Comparison of ENCODE assay signal across 1 cellular context in the genomic region with DNA sequence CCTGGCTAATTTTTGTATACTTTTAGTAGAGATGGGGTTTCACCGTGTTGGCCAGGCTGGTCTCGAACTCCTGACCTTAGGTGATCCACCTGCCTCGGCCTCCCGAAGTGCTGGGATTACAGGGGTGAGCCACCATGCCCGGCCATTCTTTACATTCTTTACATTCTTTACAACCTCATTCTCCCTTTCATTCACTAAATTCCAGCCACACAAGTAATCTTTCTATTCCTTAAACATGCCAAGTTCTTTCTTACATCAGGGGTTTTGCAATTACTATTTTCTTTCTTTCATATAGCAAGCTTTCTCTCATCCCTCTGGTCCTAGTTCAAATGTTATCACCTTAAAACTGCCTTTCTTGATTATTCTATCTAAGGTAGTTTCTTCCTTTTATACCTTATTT.
TF ChIP-seq lines count a peak whose summit lies in the region.

No MANE protein-coding gene starts in this region.

TF ChIP-seq in H1, 55 proteins besides CTCF, POLR2A, EP300 and RAD21:
- TF ChIP-seq, protein P1, sequence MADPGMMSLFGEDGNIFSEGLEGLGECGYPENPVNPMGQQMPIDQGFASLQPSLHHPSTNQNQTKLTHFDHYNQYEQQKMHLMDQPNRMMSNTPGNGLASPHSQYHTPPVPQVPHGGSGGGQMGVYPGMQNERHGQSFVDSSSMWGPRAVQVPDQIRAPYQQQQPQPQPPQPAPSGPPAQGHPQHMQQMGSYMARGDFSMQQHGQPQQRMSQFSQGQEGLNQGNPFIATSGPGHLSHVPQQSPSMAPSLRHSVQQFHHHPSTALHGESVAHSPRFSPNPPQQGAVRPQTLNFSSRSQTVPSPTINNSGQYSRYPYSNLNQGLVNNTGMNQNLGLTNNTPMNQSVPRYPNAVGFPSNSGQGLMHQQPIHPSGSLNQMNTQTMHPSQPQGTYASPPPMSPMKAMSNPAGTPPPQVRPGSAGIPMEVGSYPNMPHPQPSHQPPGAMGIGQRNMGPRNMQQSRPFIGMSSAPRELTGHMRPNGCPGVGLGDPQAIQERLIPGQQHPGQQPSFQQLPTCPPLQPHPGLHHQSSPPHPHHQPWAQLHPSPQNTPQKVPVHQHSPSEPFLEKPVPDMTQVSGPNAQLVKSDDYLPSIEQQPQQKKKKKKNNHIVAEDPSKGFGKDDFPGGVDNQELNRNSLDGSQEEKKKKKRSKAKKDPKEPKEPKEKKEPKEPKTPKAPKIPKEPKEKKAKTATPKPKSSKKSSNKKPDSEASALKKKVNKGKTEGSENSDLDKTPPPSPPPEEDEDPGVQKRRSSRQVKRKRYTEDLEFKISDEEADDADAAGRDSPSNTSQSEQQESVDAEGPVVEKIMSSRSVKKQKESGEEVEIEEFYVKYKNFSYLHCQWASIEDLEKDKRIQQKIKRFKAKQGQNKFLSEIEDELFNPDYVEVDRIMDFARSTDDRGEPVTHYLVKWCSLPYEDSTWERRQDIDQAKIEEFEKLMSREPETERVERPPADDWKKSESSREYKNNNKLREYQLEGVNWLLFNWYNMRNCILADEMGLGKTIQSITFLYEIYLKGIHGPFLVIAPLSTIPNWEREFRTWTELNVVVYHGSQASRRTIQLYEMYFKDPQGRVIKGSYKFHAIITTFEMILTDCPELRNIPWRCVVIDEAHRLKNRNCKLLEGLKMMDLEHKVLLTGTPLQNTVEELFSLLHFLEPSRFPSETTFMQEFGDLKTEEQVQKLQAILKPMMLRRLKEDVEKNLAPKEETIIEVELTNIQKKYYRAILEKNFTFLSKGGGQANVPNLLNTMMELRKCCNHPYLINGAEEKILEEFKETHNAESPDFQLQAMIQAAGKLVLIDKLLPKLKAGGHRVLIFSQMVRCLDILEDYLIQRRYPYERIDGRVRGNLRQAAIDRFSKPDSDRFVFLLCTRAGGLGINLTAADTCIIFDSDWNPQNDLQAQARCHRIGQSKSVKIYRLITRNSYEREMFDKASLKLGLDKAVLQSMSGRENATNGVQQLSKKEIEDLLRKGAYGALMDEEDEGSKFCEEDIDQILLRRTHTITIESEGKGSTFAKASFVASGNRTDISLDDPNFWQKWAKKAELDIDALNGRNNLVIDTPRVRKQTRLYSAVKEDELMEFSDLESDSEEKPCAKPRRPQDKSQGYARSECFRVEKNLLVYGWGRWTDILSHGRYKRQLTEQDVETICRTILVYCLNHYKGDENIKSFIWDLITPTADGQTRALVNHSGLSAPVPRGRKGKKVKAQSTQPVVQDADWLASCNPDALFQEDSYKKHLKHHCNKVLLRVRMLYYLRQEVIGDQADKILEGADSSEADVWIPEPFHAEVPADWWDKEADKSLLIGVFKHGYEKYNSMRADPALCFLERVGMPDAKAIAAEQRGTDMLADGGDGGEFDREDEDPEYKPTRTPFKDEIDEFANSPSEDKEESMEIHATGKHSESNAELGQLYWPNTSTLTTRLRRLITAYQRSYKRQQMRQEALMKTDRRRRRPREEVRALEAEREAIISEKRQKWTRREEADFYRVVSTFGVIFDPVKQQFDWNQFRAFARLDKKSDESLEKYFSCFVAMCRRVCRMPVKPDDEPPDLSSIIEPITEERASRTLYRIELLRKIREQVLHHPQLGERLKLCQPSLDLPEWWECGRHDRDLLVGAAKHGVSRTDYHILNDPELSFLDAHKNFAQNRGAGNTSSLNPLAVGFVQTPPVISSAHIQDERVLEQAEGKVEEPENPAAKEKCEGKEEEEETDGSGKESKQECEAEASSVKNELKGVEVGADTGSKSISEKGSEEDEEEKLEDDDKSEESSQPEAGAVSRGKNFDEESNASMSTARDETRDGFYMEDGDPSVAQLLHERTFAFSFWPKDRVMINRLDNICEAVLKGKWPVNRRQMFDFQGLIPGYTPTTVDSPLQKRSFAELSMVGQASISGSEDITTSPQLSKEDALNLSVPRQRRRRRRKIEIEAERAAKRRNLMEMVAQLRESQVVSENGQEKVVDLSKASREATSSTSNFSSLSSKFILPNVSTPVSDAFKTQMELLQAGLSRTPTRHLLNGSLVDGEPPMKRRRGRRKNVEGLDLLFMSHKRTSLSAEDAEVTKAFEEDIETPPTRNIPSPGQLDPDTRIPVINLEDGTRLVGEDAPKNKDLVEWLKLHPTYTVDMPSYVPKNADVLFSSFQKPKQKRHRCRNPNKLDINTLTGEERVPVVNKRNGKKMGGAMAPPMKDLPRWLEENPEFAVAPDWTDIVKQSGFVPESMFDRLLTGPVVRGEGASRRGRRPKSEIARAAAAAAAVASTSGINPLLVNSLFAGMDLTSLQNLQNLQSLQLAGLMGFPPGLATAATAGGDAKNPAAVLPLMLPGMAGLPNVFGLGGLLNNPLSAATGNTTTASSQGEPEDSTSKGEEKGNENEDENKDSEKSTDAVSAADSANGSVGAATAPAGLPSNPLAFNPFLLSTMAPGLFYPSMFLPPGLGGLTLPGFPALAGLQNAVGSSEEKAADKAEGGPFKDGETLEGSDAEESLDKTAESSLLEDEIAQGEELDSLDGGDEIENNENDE (IDR thresholded peaks at IDR 0.05; ENCODE audit: insufficient replicate concordance, low read length), result peak; percentile 75
- TF ChIP-seq TEAD4 (IDR thresholded peaks at IDR 0.05; ENCODE audit: low read depth, low read length), result peak; percentile 85
- peak; percentile 61; the same call in 1 of the 2 replicates for TF ChIP-seq KDM1A (IDR thresholded peaks at IDR 0.05; ENCODE audit: borderline replicate concordance, low read length)
